Comparison of ENCODE assay signal across 7 cellular contexts in the genomic region with DNA sequence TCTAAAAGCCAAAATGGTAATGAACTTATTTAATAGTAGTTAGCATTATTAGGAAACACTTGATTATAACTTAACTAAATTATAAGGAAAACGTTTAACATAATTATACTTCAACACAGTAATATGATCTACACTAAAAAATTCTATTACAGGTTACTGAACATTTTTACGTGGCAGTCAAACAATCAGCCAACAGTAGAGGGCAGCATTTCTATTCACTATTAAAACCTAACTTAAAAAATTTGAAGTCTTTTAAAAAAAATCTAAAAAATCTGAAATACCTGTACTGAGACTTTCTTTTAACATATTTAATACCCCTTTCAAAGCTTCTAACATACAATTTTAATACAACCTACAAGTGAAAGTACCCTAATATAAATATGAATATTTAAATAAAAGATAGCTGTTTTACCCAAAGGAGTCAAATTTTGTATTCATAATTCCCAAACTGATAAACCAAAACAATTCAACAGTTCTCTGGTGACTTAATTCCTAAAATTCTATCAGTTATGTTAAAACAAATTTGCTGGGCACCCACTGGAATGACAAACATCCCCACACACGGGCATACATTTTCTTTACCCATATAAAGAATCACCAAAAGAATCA. TPM values are rescaled to one million over a fixed set of nuclear protein-coding genes. Genes with fewer than 3 reads are reported as not detected.
DNase-seq lines count a peak whose midpoint lies in the region; ATAC-seq and TF ChIP-seq lines count a peak whose summit lies in the region.

No MANE protein-coding gene starts in this region.

- H3K9me3 Mint-ChIP-seq in chondrocyte (ENCODE audit: low read depth), result no peaks in the 10 kb centered on the region

- peak; percentile 12 for DNase-seq in DMS153 treated with DMSO at 0.1 percent for 48 hours (lab: John Stamatoyannopoulos, UW; ENCODE audit: unreplicated experiment)
- peak; percentile 69 for DNase-seq in HT1080 (ENCODE audit: low read depth)
- peak; percentile 62 for DNase-seq in RPMI8226
- no peak for DNase-seq in chondrocyte (ENCODE audit: low spot score)
- peak; percentile 58 for DNase-seq in myocyte (ENCODE audit: low read depth)
- no peak for DNase-seq in ecto neural progenitor cell (ENCODE audit: low spot score)

- H3K36me3 Mint-ChIP-seq in chondrocyte (ENCODE audit: low read depth), result no peaks in the 10 kb centered on the region

- peak; percentile 97 for TF ChIP-seq CTCF in chondrocyte (IDR thresholded peaks at IDR 0.05)

- H3K27ac Mint-ChIP-seq in chondrocyte (ENCODE audit: unreplicated experiment), result peak overlapping the region; percentile 74

- no peaks in the 10 kb centered on the region for H3K27me3 Mint-ChIP-seq in chondrocyte (ENCODE audit: low read depth)

- H3K4me3 Mint-ChIP-seq in chondrocyte (ENCODE audit: unreplicated experiment), result no peak overlapping the region

- peaks cover 57% of the 10 kb centered on the region for H3K4me1 Mint-ChIP-seq in chondrocyte (ENCODE audit: low read depth)

- no peak for ATAC-seq in GM19452 (IDR thresholded peaks at IDR 0.05; ENCODE audit: unreplicated experiment)

RNA-seq across cellular contexts. Expression of gene DLG1, which starts 41.5 kb away (rescaled TPM):
- 36.3 and 55.2 TPM in 2 replicates for total RNA-seq in HT1080 (2014; rRNA removed; shearing (Covaris generic))
- polyA plus RNA-seq in HT1080 (2015; cell fraction: cytosol; rRNA removed), result 86.7 and 110 TPM in 2 replicates
- 260 and 294 TPM in 2 replicates for polyA plus RNA-seq in HT1080 (2015; cell fraction: nucleus; rRNA removed)
- total RNA-seq in chondrocyte (117 to 166 TPM (median 157 TPM) in 3 replicates), myocyte (76.9 and 80.7 TPM in 2 replicates)
- 60.3 TPM for polyA plus RNA-seq in myocyte (2012)

Comparison
In these comparisons a context has a peak if more than half of its experiments do, and no peak if none do; other contexts are left out.
1. DNase-seq: peak in DMS153 treated with DMSO at 0.1 percent for 48 hours (single experiment), HT1080 (single experiment), RPMI8226 (single experiment) and myocyte (single experiment); none in chondrocyte (single experiment) and ecto neural progenitor cell (single experiment).